In genomic region chr6:105646391-105646867, GRCh38 we compare ENCODE assay signal across 9 cellular contexts.
A peak's percentile ranks its signal among the peaks of the same experiment; 100 is the strongest.
DNase-seq lines count a peak whose midpoint lies in the region; ATAC-seq and TF ChIP-seq lines count a peak whose summit lies in the region.
"Had no signal": no experiment of that assay in that cellular context is flagged by ENCODE, and none has a peak within 500 bp of the region (broad histone marks: within the 10 kb centered on the region; RNA-seq: fewer than 3 reads in every experiment).

No MANE protein-coding gene starts in this region.

- no peak overlapping the region for H3K27ac ChIP-seq in CD8-positive, alpha-beta T cell (ENCODE audit: low read depth, low read length)
- H3K27ac ChIP-seq in right atrium auricular region (no peak overlapping the region), tibial nerve (no peak overlapping the region)

- no peaks in the 10 kb centered on the region for H3K36me3 Mint-ChIP-seq in CD8-positive, alpha-beta T cell
- H3K36me3 Mint-ChIP-seq in activated T-helper 1 cell treated with anti-CD3 and anti-CD28 coated beads, Interleukin-12 subunit alpha, Interleukin-12 subunit beta, Interleukin-2, Interleukin-4 antibody, amounts not matched to agents 30 ng/mL and 10 ng/mL and 1 ng/mL, durations not matched to agents 14 hours and 24 hours and 36 hours (ENCODE audit: low read depth) = peaks cover 11% of the 10 kb centered on the region

- no peak for TF ChIP-seq EP300 in tibial nerve (IDR thresholded peaks at IDR 0.05)

- DNase-seq in CD8-positive, alpha-beta T cell = peak in 4 of 7 experiments; percentile 13 to 35 (median 24)
- DNase-seq in GM19240 (ENCODE audit: insufficient read length, low spot score) (peak; percentile 34), right atrium auricular region (ENCODE audit: low spot score) (no peak), tibial nerve (ENCODE audit: low spot score in 2 of 2) (no peak), cerebellar nuclear complex (lab: John Stamatoyannopoulos, UW) (no peak)
- peak; percentile 70 for DNase-seq in activated T-helper 1 cell treated with anti-CD3 and anti-CD28 coated beads, Interleukin-12 subunit alpha, Interleukin-12 subunit beta, Interleukin-2, Interleukin-4 antibody, amounts not matched to agents 30 ng/mL and 10 ng/mL and 1 ng/mL, durations not matched to agents 14 hours and 24 hours and 36 hours (ENCODE audit: low spot score)
- peak; percentile 19 for DNase-seq in stimulated activated CD8-positive, alpha-beta memory T cell treated with anti-CD3 and anti-CD28 coated beads, Interleukin-4, amount 100 ng/mL, for 24 hours (ENCODE audit: low read depth)

- peaks cover 62% of the 10 kb centered on the region for H3K4me1 Mint-ChIP-seq in CD8-positive, alpha-beta T cell (ENCODE audit: low read depth)
- H3K4me1 Mint-ChIP-seq in activated T-helper 1 cell treated with anti-CD3 and anti-CD28 coated beads, Interleukin-12 subunit alpha, Interleukin-12 subunit beta, Interleukin-2, Interleukin-4 antibody, amounts not matched to agents 30 ng/mL and 10 ng/mL and 1 ng/mL, durations not matched to agents 14 hours and 24 hours and 36 hours (ENCODE audit: low read depth) = peaks cover 78% of the 10 kb centered on the region

- H3K9me3 ChIP-seq in CD8-positive, alpha-beta T cell (ENCODE audit: low read length) = no peaks in the 10 kb centered on the region
- H3K9me3 ChIP-seq in right atrium auricular region = no peaks in the 10 kb centered on the region
- H3K9me3 ChIP-seq in tibial nerve = no peaks in the 10 kb centered on the region

- H3K27me3 ChIP-seq in CD8-positive, alpha-beta T cell (ENCODE audit: insufficient read depth, low read length) = no peaks in the 10 kb centered on the region
- no peaks in the 10 kb centered on the region for H3K27me3 ChIP-seq in right atrium auricular region
- H3K27me3 ChIP-seq in tibial nerve = no peaks in the 10 kb centered on the region

- H3K27ac Mint-ChIP-seq in CD8-positive, alpha-beta T cell = peak overlapping the region; percentile 58
- peak overlapping the region; percentile 85 for H3K27ac Mint-ChIP-seq in activated T-helper 1 cell treated with anti-CD3 and anti-CD28 coated beads, Interleukin-12 subunit alpha, Interleukin-12 subunit beta, Interleukin-2, Interleukin-4 antibody, amounts not matched to agents 30 ng/mL and 10 ng/mL and 1 ng/mL, durations not matched to agents 14 hours and 24 hours and 36 hours

- H3K4me1 ChIP-seq in CD8-positive, alpha-beta T cell (ENCODE audit: insufficient read depth, low read length) = peaks cover 26% of the 10 kb centered on the region
- H3K4me1 ChIP-seq in right atrium auricular region (no peaks in the 10 kb centered on the region), tibial nerve (peaks cover 0 to 3% (median 0%) of the 10 kb centered on the region in 4 donors)

- no peaks in the 10 kb centered on the region for H3K36me3 ChIP-seq in CD8-positive, alpha-beta T cell (ENCODE audit: insufficient read depth, low read length)
- H3K36me3 ChIP-seq in right atrium auricular region (no peaks in the 10 kb centered on the region), tibial nerve (no peaks in the 10 kb centered on the region)

- 83 to 85% methylated on average over 5 of the region's 5 CpGs for WGBS in tibial nerve, 2 donors

- H3K4me3 ChIP-seq in CD8-positive, alpha-beta T cell (ENCODE audit: low read depth, low read length) = no peak overlapping the region
- no peak overlapping the region for H3K4me3 ChIP-seq in right atrium auricular region
- no peak overlapping the region for H3K4me3 ChIP-seq in tibial nerve
- H3K4me3 ChIP-seq: skin epidermis had no signal

- no peak for TF ChIP-seq CTCF in CD8-positive, alpha-beta T cell (IDR thresholded peaks at IDR 0.05)
- TF ChIP-seq CTCF in right atrium auricular region (IDR thresholded peaks at IDR 0.05) (no peak), tibial nerve (IDR thresholded peaks at IDR 0.05) (no peak)

- intact Hi-C loops in CD8-positive, alpha-beta T cell (cut with DNase I, micrococcal nuclease) = loop anchor here in 1 of 2 experiments (10.0 kb wide), 1 partner anchor 162 kb away; no protein-coding TSS in a partner anchor
- intact Hi-C loops in activated T-helper 1 cell treated with anti-CD3 and anti-CD28 coated beads, Interleukin-12 subunit alpha, Interleukin-12 subunit beta, Interleukin-2, Interleukin-4 antibody, amounts not matched to agents 30 ng/mL and 10 ng/mL and 1 ng/mL, durations not matched to agents 14 hours and 24 hours and 36 hours (cut with micrococcal nuclease) = loop anchor here (1.0 to 5.0 kb wide), 25 partner anchors 20 to 679 kb away; partner anchors contain the start of genes ATG5 and PRDM1

- peak; percentile 76 for ATAC-seq in CD8-positive, alpha-beta T cell
- peak; percentile 87 for ATAC-seq in HG03175 (IDR thresholded peaks at IDR 0.05; ENCODE audit: unreplicated experiment)

- peaks cover 2% of the 10 kb centered on the region for H3K27me3 Mint-ChIP-seq in CD8-positive, alpha-beta T cell (ENCODE audit: low read depth)
- peaks cover 4% of the 10 kb centered on the region for H3K27me3 Mint-ChIP-seq in activated T-helper 1 cell treated with anti-CD3 and anti-CD28 coated beads, Interleukin-12 subunit alpha, Interleukin-12 subunit beta, Interleukin-2, Interleukin-4 antibody, amounts not matched to agents 30 ng/mL and 10 ng/mL and 1 ng/mL, durations not matched to agents 14 hours and 24 hours and 36 hours (ENCODE audit: insufficient read depth)

- no peak overlapping the region for H3K4me3 Mint-ChIP-seq in CD8-positive, alpha-beta T cell
- H3K4me3 Mint-ChIP-seq in activated T-helper 1 cell treated with anti-CD3 and anti-CD28 coated beads, Interleukin-12 subunit alpha, Interleukin-12 subunit beta, Interleukin-2, Interleukin-4 antibody, amounts not matched to agents 30 ng/mL and 10 ng/mL and 1 ng/mL, durations not matched to agents 14 hours and 24 hours and 36 hours = no peak overlapping the region

- TF ChIP-seq POLR2A in tibial nerve (IDR thresholded peaks at IDR 0.05) = no peak

- H3K9me3 Mint-ChIP-seq in CD8-positive, alpha-beta T cell = no peaks in the 10 kb centered on the region
- H3K9me3 Mint-ChIP-seq in activated T-helper 1 cell treated with anti-CD3 and anti-CD28 coated beads, Interleukin-12 subunit alpha, Interleukin-12 subunit beta, Interleukin-2, Interleukin-4 antibody, amounts not matched to agents 30 ng/mL and 10 ng/mL and 1 ng/mL, durations not matched to agents 14 hours and 24 hours and 36 hours = peaks cover 12% of the 10 kb centered on the region

- POLR2A ChIA-PET in CD8-positive, alpha-beta T cell (lab: Charles Lee) = interaction anchor here (1.0 kb wide), 1 partner anchor 122 kb away, joined by 3 read pairs; no protein-coding TSS in a partner anchor

- CTCF ChIA-PET in CD8-positive, alpha-beta T cell (lab: Charles Lee) = interaction anchor here (1.5 kb wide), 1 partner anchor 215 kb away, joined by 5 read pairs; no protein-coding TSS in a partner anchor

Comparison
In these comparisons a context has a peak if more than half of its experiments do, and no peak if none do; other contexts are left out.
1. DNase-seq: peak in CD8-positive, alpha-beta T cell (4 of 7), GM19240 (single experiment), activated T-helper 1 cell treated with anti-CD3 and anti-CD28 coated beads, Interleukin-12 subunit alpha, Interleukin-12 subunit beta, Interleukin-2, Interleukin-4 antibody, amounts not matched to agents 30 ng/mL and 10 ng/mL and 1 ng/mL, durations not matched to agents 14 hours and 24 hours and 36 hours (single experiment) and stimulated activated CD8-positive, alpha-beta memory T cell treated with anti-CD3 and anti-CD28 coated beads, Interleukin-4, amount 100 ng/mL, for 24 hours (single experiment); none in right atrium auricular region (single experiment), tibial nerve (0 of 2) and cerebellar nuclear complex (0 of 2).